12 cellular contexts compared by ENCODE assay signal in the genomic region with DNA sequence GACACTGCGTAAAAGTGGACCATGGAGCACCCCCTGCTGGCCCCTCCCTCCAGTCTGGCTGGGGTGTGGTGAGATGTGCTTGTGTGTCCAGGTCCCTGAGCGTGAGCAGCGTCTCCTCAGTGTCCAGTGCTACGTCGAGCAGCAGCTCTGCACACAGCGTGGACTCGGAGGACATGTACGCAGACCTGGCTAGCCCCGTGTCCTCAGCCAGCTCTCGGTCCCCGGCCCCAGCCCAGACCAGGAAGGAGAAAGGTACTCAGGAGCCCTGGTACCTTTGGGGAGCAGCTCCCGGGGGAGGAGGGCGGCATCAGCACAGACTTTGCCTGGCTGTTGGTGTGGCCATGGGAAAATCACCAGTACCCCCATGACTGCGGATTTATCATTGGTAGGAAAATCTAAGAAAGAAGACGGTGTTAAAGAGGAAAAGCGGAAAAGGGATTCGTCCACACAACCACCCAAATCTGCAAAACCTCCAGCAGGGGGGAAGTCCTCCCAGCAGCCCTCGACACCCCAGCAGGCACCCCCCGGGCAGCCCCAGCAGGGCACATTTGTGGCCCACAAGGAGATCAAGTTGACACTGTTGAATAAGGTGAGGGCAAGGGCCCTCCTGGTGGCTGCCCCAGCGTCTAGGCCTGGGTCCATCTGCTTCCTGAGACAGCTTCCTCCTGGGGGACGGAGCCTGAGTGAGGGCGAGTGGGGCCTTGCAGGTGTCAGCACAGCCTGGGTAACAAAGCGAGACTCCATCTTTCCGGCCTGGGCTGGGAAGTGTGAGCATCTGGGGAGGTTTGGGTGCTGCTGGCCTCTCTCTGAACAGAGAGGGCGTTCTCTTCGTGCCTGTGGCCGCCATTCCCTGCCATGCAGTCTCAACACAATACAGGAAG. TPM values are rescaled to one million over a fixed set of nuclear protein-coding genes. Genes with fewer than 3 reads are reported as not detected.
DNase-seq lines count a peak whose midpoint lies in the region; TF ChIP-seq lines count a peak whose summit lies in the region.
"Had no signal": no experiment of that assay in that cellular context is flagged by ENCODE, and none has a peak within 500 bp of the region (broad histone marks: within the 10 kb centered on the region; RNA-seq: fewer than 3 reads in every experiment).

No MANE protein-coding gene starts in this region.

- DNase-seq in chondrocyte (ENCODE audit: low spot score) = peak; percentile 69
- no peak for DNase-seq in RPMI8226
- DNase-seq in BE2C = no peak
- DNase-seq: activated effector memory CD4-positive, alpha-beta T cell treated with Interleukin-2 at 50 U/mL for 16 hours; dorsolateral prefrontal cortex; hypothalamus; NCI-H1417 treated with DMSO at 0.1 percent for 48 hours had no signal

- H3K9ac ChIP-seq in HUES6 (ENCODE audit: low read length) = no peak overlapping the region

- H3K4me3 Mint-ChIP-seq in chondrocyte (ENCODE audit: unreplicated experiment) = no peak overlapping the region
- H3K4me3 Mint-ChIP-seq: CD4-positive, CD25-positive, alpha-beta regulatory T cell had no signal

- H3K4me1 Mint-ChIP-seq in chondrocyte (ENCODE audit: low read depth) = no peaks in the 10 kb centered on the region

- 0 out of 2 replicates have a peak overlapping the region, but pooled peaks have one; percentile 8 for H3K27ac ChIP-seq in HUES6 (ENCODE audit: low read depth, low read length)

- TF ChIP-seq CTCF in chondrocyte (IDR thresholded peaks at IDR 0.05) = no peak
- no peak for TF ChIP-seq CTCF in BE2C (IDR thresholded peaks at IDR 0.05; ENCODE audit: low read depth, low read length)

- H3K4me1 ChIP-seq in HUES6 (ENCODE audit: control insufficient read depth, insufficient read depth, low read length) (peaks cover 11% of the 10 kb centered on the region; the same call in 1 of the 2 replicates), BE2C (no peaks in the 10 kb centered on the region)

- H3K27me3 ChIP-seq in HUES6 (ENCODE audit: control insufficient read depth, insufficient read depth, low read length) (no peaks in the 10 kb centered on the region), BE2C (no peaks in the 10 kb centered on the region)
- H3K27me3 ChIP-seq: dorsolateral prefrontal cortex had no signal

- no peaks in the 10 kb centered on the region for H3K9me3 Mint-ChIP-seq in chondrocyte (ENCODE audit: low read depth)

- no peak overlapping the region for H3K27ac Mint-ChIP-seq in chondrocyte (ENCODE audit: unreplicated experiment)

- no peak overlapping the region for H3K4me3 ChIP-seq in HUES6 (ENCODE audit: low read depth, low read length)
- H3K4me3 ChIP-seq in BE2C (ENCODE audit: low read depth, low read length) = no peak overlapping the region
- H3K4me3 ChIP-seq: dorsolateral prefrontal cortex had no signal

- peaks cover 17% of the 10 kb centered on the region for H3K36me3 Mint-ChIP-seq in chondrocyte (ENCODE audit: low read depth)

- H3K9me3 ChIP-seq in HUES6 (ENCODE audit: control insufficient read depth, insufficient read depth, low read depth, low read length) = no peaks in the 10 kb centered on the region
- no peaks in the 10 kb centered on the region for H3K9me3 ChIP-seq in BE2C

- no peaks in the 10 kb centered on the region for H3K27me3 Mint-ChIP-seq in chondrocyte (ENCODE audit: low read depth)
- H3K27me3 Mint-ChIP-seq: CD4-positive, CD25-positive, alpha-beta regulatory T cell had no signal

- H3K36me3 ChIP-seq in HUES6 (ENCODE audit: control insufficient read depth, insufficient read depth, low read length) = peaks cover 78% of the 10 kb centered on the region
- peaks cover 59% of the 10 kb centered on the region for H3K36me3 ChIP-seq in BE2C

RNA-seq across cellular contexts. Expression of gene IL17C, which starts 10.6 kb away (rescaled TPM):
- not detected in 3 replicates for total RNA-seq in chondrocyte
- not detected for polyA plus RNA-seq in BE2C (2012; ENCODE audit: insufficient read depth, insufficient read length, low read depth)
- total RNA-seq: fibroblast of lung, myocyte, posterior vena cava had no signal
- polyA plus RNA-seq: CD4-positive, CD25-positive, alpha-beta regulatory T cell; fibroblast of lung had no signal

RNA-seq across cellular contexts. Expression of gene CYBA, which starts 23.1 kb away (rescaled TPM):
- 13.4 to 55.1 TPM (median 51.7 TPM) in 3 replicates for total RNA-seq in chondrocyte
- polyA plus RNA-seq in BE2C (2012; ENCODE audit: insufficient read depth, insufficient read length, low read depth) = 154 TPM

RNA-seq across cellular contexts. Expression of gene MVD, which starts 35.1 kb away (rescaled TPM):
- 38.3 to 40.0 TPM (median 38.8 TPM) in 3 replicates for total RNA-seq in chondrocyte
- 80.6 TPM for polyA plus RNA-seq in BE2C (2012; ENCODE audit: insufficient read depth, insufficient read length, low read depth)

RNA-seq across cellular contexts. Expression of gene ZC3H18, which starts 57.6 kb away (rescaled TPM):
- 32.1 to 38.4 TPM (median 36.7 TPM) in 3 replicates for total RNA-seq in chondrocyte
- 108 TPM for polyA plus RNA-seq in BE2C (2012; ENCODE audit: insufficient read depth, insufficient read length, low read depth)

RNA-seq across cellular contexts. Expression of gene SNAI3, which starts 58.5 kb away (rescaled TPM):
- not detected in 3 replicates for total RNA-seq in chondrocyte
- 2.9 TPM for polyA plus RNA-seq in BE2C (2012; ENCODE audit: insufficient read depth, insufficient read length, low read depth)
- polyA plus RNA-seq: fibroblast of lung had no signal
